Comparison of ENCODE assay signal across 23 cellular contexts in genomic region chr13:51045450-51045849, GRCh38.
"Had no signal": no experiment of that assay in that cellular context is flagged by ENCODE, and none has a peak within 500 bp of the region (broad histone marks: within the 10 kb centered on the region; RNA-seq: fewer than 3 reads in every experiment).

No MANE protein-coding gene starts in this region.

- H3K27me3 Mint-ChIP-seq: type B pancreatic cell had no signal

- H3K36me3 Mint-ChIP-seq: immature natural killer cell, memory B cell, mesothelial cell of epicardium, natural killer cell, type B pancreatic cell had no signal

- H3K9me3 ChIP-seq: esophagus squamous epithelium, gastroesophageal sphincter, left ventricle myocardium inferior, lower lobe of right lung, ovary, right atrium auricular region, suprapubic skin, thyroid gland had no signal

- H3K4me1 Mint-ChIP-seq: immature natural killer cell, memory B cell, mesothelial cell of epicardium, natural killer cell, neural crest cell had no signal

- H3K4me3 Mint-ChIP-seq: immature natural killer cell, memory B cell, mesothelial cell of epicardium, natural killer cell, neural crest cell, type B pancreatic cell had no signal

- ATAC-seq: gastroesophageal sphincter; left cardiac atrium; natural killer cell; stimulated activated naive CD8-positive, alpha-beta T cell treated with anti-CD3 and anti-CD28 coated beads, Interleukin-15, Interleukin-2, amounts not matched to agents 100 U/mL and 50 U/mL, for 24 hours had no signal

- H3K4me3 ChIP-seq: esophagus squamous epithelium, gastroesophageal sphincter, left ventricle myocardium inferior, lower lobe of right lung, ovary, right atrium auricular region, smooth muscle cell, suprapubic skin, thyroid gland had no signal

- H3K4me1 ChIP-seq: esophagus squamous epithelium, gastroesophageal sphincter, left ventricle myocardium inferior, lower lobe of right lung, right atrium auricular region, suprapubic skin, thyroid gland had no signal

- H3K4me2 ChIP-seq: smooth muscle cell had no signal

- H3K9me3 Mint-ChIP-seq: immature natural killer cell, memory B cell, mesothelial cell of epicardium, natural killer cell, neural crest cell, type B pancreatic cell had no signal

- H3K27ac ChIP-seq: epithelial cell of prostate, esophagus squamous epithelium, gastroesophageal sphincter, left ventricle myocardium inferior, lower lobe of right lung, ovary, right atrium auricular region, suprapubic skin, thyroid gland had no signal

- H3K27me3 ChIP-seq: esophagus squamous epithelium, gastroesophageal sphincter, ovary, right atrium auricular region, suprapubic skin, thyroid gland had no signal

- H3K36me3 ChIP-seq: esophagus squamous epithelium, gastroesophageal sphincter, left ventricle myocardium inferior, lower lobe of right lung, ovary, right atrium auricular region, suprapubic skin, thyroid gland had no signal

- DNase-seq: effector memory CD4-positive, alpha-beta T cell; esophagus squamous epithelium; foreskin fibroblast; glutamatergic neuron; immature natural killer cell; kidney; left cardiac atrium; left ventricle myocardium inferior; lower lobe of right lung; natural killer cell; ovary; stimulated activated CD4-positive, alpha-beta T cell treated with anti-CD3 and anti-CD28 coated beads, Interleukin-2, amount 100 ng/mL, for 48 hours; stimulated activated naive CD8-positive, alpha-beta T cell treated with anti-CD3 and anti-CD28 coated beads, Interleukin-15, Interleukin-2, amounts not matched to agents 100 U/mL and 50 U/mL, for 24 hours; thyroid gland had no signal

- H3K27ac Mint-ChIP-seq: immature natural killer cell, memory B cell, mesothelial cell of epicardium, natural killer cell, type B pancreatic cell had no signal
